12 cellular contexts compared by ENCODE assay signal in genomic region chr6:15622045-15622750, GRCh38. TPM values are rescaled to one million over a fixed set of nuclear protein-coding genes. Genes with fewer than 3 reads are reported as not detected.
DNase-seq lines count a peak whose midpoint lies in the region; ATAC-seq and TF ChIP-seq lines count a peak whose summit lies in the region.
"Had no signal": no experiment of that assay in that cellular context is flagged by ENCODE, and none has a peak within 500 bp of the region (broad histone marks: within the 10 kb centered on the region; RNA-seq: fewer than 3 reads in every experiment).

No MANE protein-coding gene starts in this region.

- no peaks in the 10 kb centered on the region for H3K36me3 ChIP-seq in left lung
- H3K36me3 ChIP-seq: adrenal gland, thoracic aorta had no signal

- peaks cover 17% of the 10 kb centered on the region for H3K36me3 Mint-ChIP-seq in stimulated activated naive CD8-positive, alpha-beta T cell treated with anti-CD3 and anti-CD28 coated beads, Interleukin-15, Interleukin-2, amounts not matched to agents 100 ng/mL and 50 ng/mL, for 24 hours (ENCODE audit: low read depth)
- H3K36me3 Mint-ChIP-seq in activated T-helper 2 cell treated with anti-CD3 and anti-CD28 coated beads, Interferon-gamma antibody, Interleukin-2, Interleukin-4, amounts not matched to agents 10 μg/mL and 5 μg/mL and 100 μg/mL, durations not matched to agents 14 hours and 24 hours and 36 hours (ENCODE audit: low read depth) = peaks cover 15% of the 10 kb centered on the region

- H3K27ac Mint-ChIP-seq in stimulated activated naive CD8-positive, alpha-beta T cell treated with anti-CD3 and anti-CD28 coated beads, Interleukin-15, Interleukin-2, amounts not matched to agents 100 ng/mL and 50 ng/mL, for 24 hours = peak overlapping the region; percentile 59
- no peak overlapping the region for H3K27ac Mint-ChIP-seq in stimulated activated naive CD8-positive, alpha-beta T cell treated with anti-CD3 and anti-CD28 coated beads, Interleukin-15, amount 100 ng/mL, for 72 hours
- peak overlapping the region; percentile 69 for H3K27ac Mint-ChIP-seq in activated T-helper 2 cell treated with anti-CD3 and anti-CD28 coated beads, Interferon-gamma antibody, Interleukin-2, Interleukin-4, amounts not matched to agents 10 μg/mL and 5 μg/mL and 100 μg/mL, durations not matched to agents 14 hours and 24 hours and 36 hours

- H3K9me3 Mint-ChIP-seq in stimulated activated naive CD8-positive, alpha-beta T cell treated with anti-CD3 and anti-CD28 coated beads, Interleukin-15, Interleukin-2, amounts not matched to agents 100 ng/mL and 50 ng/mL, for 24 hours = no peaks in the 10 kb centered on the region
- no peaks in the 10 kb centered on the region for H3K9me3 Mint-ChIP-seq in stimulated activated naive CD8-positive, alpha-beta T cell treated with anti-CD3 and anti-CD28 coated beads, Interleukin-15, amount 100 ng/mL, for 72 hours
- no peaks in the 10 kb centered on the region for H3K9me3 Mint-ChIP-seq in activated T-helper 2 cell treated with anti-CD3 and anti-CD28 coated beads, Interferon-gamma antibody, Interleukin-2, Interleukin-4, amounts not matched to agents 10 μg/mL and 5 μg/mL and 100 μg/mL, durations not matched to agents 14 hours and 24 hours and 36 hours

- DNase-seq in stimulated activated naive CD8-positive, alpha-beta T cell treated with anti-CD3 and anti-CD28 coated beads, Interleukin-15, amount 100 ng/mL, for 72 hours = no peak
- DNase-seq in activated T-helper 2 cell treated with anti-CD3 and anti-CD28 coated beads, Interferon-gamma antibody, Interleukin-2, Interleukin-4, amounts not matched to agents 10 μg/mL and 5 μg/mL and 100 μg/mL, durations not matched to agents 14 hours and 24 hours and 36 hours (ENCODE audit: low spot score) = no peak
- DNase-seq in left lung (no peak), NCI-H774 (lab: John Stamatoyannopoulos, UW) (no peak), epidermal melanocyte (ENCODE audit: insufficient read length, low spot score) (no peak)
- DNase-seq in NK-92 treated with Interleukin-12 subunit alpha and Interleukin-12 subunit beta, amount 100 ng/mL, for 24 hours (lab: John Stamatoyannopoulos, UW) = no peak
- DNase-seq: NCI-H748 treated with DMSO at 0.1 percent for 48 hours had no signal

- intact Hi-C loops in activated T-helper 2 cell treated with anti-CD3 and anti-CD28 coated beads, Interferon-gamma antibody, Interleukin-2, Interleukin-4, amounts not matched to agents 10 μg/mL and 5 μg/mL and 100 μg/mL, durations not matched to agents 14 hours and 24 hours and 36 hours (cut with micrococcal nuclease) = loop anchor here (2.0 to 10.0 kb wide), 9 partner anchors 35 to 1707 kb away; no protein-coding TSS in a partner anchor
- intact Hi-C loops in left lung (cut with DNase I) = no loop called here

- H3K4me3 ChIP-seq in left lung = no peak overlapping the region
- H3K4me3 ChIP-seq: adrenal gland, thoracic aorta had no signal

- H3K4me1 ChIP-seq in left lung = peaks cover 0 to 36% of the 10 kb centered on the region in 2 donors

- no peaks in the 10 kb centered on the region for H3K9me3 ChIP-seq in left lung
- H3K9me3 ChIP-seq: thoracic aorta had no signal

- no peaks in the 10 kb centered on the region for H3K27me3 Mint-ChIP-seq in stimulated activated naive CD8-positive, alpha-beta T cell treated with anti-CD3 and anti-CD28 coated beads, Interleukin-15, Interleukin-2, amounts not matched to agents 100 ng/mL and 50 ng/mL, for 24 hours
- H3K27me3 Mint-ChIP-seq in stimulated activated naive CD8-positive, alpha-beta T cell treated with anti-CD3 and anti-CD28 coated beads, Interleukin-15, amount 100 ng/mL, for 72 hours = no peaks in the 10 kb centered on the region
- H3K27me3 Mint-ChIP-seq in activated T-helper 2 cell treated with anti-CD3 and anti-CD28 coated beads, Interferon-gamma antibody, Interleukin-2, Interleukin-4, amounts not matched to agents 10 μg/mL and 5 μg/mL and 100 μg/mL, durations not matched to agents 14 hours and 24 hours and 36 hours (ENCODE audit: low read depth) = no peaks in the 10 kb centered on the region

- no peaks in the 10 kb centered on the region for H3K27me3 ChIP-seq in left lung
- H3K27me3 ChIP-seq: adrenal gland had no signal

- no peak for ATAC-seq in stimulated activated naive CD8-positive, alpha-beta T cell treated with anti-CD3 and anti-CD28 coated beads, Interleukin-15, amount 100 ng/mL, for 72 hours
- no peak for ATAC-seq in left lung
- no peak for ATAC-seq in HG03045 (IDR thresholded peaks at IDR 0.05; ENCODE audit: unreplicated experiment)

- peak overlapping the region; percentile 34 to 78 for H3K27ac ChIP-seq in left lung
- H3K27ac ChIP-seq: C4-2B, thoracic aorta had no signal

- no peak overlapping the region for H3K4me3 Mint-ChIP-seq in stimulated activated naive CD8-positive, alpha-beta T cell treated with anti-CD3 and anti-CD28 coated beads, Interleukin-15, Interleukin-2, amounts not matched to agents 100 ng/mL and 50 ng/mL, for 24 hours
- no peak overlapping the region for H3K4me3 Mint-ChIP-seq in stimulated activated naive CD8-positive, alpha-beta T cell treated with anti-CD3 and anti-CD28 coated beads, Interleukin-15, amount 100 ng/mL, for 72 hours
- H3K4me3 Mint-ChIP-seq in activated T-helper 2 cell treated with anti-CD3 and anti-CD28 coated beads, Interferon-gamma antibody, Interleukin-2, Interleukin-4, amounts not matched to agents 10 μg/mL and 5 μg/mL and 100 μg/mL, durations not matched to agents 14 hours and 24 hours and 36 hours (ENCODE audit: low read depth) = no peak overlapping the region

- H3K4me1 Mint-ChIP-seq in stimulated activated naive CD8-positive, alpha-beta T cell treated with anti-CD3 and anti-CD28 coated beads, Interleukin-15, Interleukin-2, amounts not matched to agents 100 ng/mL and 50 ng/mL, for 24 hours (ENCODE audit: low read depth) = peaks cover 55% of the 10 kb centered on the region
- peaks cover 48% of the 10 kb centered on the region for H3K4me1 Mint-ChIP-seq in stimulated activated naive CD8-positive, alpha-beta T cell treated with anti-CD3 and anti-CD28 coated beads, Interleukin-15, amount 100 ng/mL, for 72 hours
- H3K4me1 Mint-ChIP-seq in activated T-helper 2 cell treated with anti-CD3 and anti-CD28 coated beads, Interferon-gamma antibody, Interleukin-2, Interleukin-4, amounts not matched to agents 10 μg/mL and 5 μg/mL and 100 μg/mL, durations not matched to agents 14 hours and 24 hours and 36 hours (ENCODE audit: low read depth) = peaks cover 54% of the 10 kb centered on the region

- no peak for TF ChIP-seq CTCF in left lung (IDR thresholded peaks at IDR 0.05)

RNA-seq across cellular contexts. Expression of gene DTNBP1, which starts 40.6 kb away (rescaled TPM):
- total RNA-seq in activated T-helper 2 cell treated with anti-CD3 and anti-CD28 coated beads, Interferon-gamma antibody, Interleukin-2, Interleukin-4, amounts not matched to agents 10 μg/mL and 5 μg/mL and 100 μg/mL, durations not matched to agents 14 hours and 24 hours and 36 hours = 19.9 and 20.6 TPM in 2 replicates
- 10 to 100 TPM; 15.3 to 18.5 TPM for total RNA-seq in left lung

Comparison
In these comparisons a context has a peak if more than half of its experiments do, and no peak if none do; other contexts are left out.
1. H3K27ac Mint-ChIP-seq: peak in stimulated activated naive CD8-positive, alpha-beta T cell treated with anti-CD3 and anti-CD28 coated beads, Interleukin-15, Interleukin-2, amounts not matched to agents 100 ng/mL and 50 ng/mL, for 24 hours (single experiment) and activated T-helper 2 cell treated with anti-CD3 and anti-CD28 coated beads, Interferon-gamma antibody, Interleukin-2, Interleukin-4, amounts not matched to agents 10 μg/mL and 5 μg/mL and 100 μg/mL, durations not matched to agents 14 hours and 24 hours and 36 hours (single experiment); none in stimulated activated naive CD8-positive, alpha-beta T cell treated with anti-CD3 and anti-CD28 coated beads, Interleukin-15, amount 100 ng/mL, for 72 hours (0 of 2).